Comparison of ENCODE assay signal across 8 cellular contexts in genomic region chr9:93453047-93453914, GRCh38. TPM values are rescaled to one million over a fixed set of nuclear protein-coding genes. Genes with fewer than 3 reads are reported as not detected.
DNase-seq lines count a peak whose midpoint lies in the region; ATAC-seq and TF ChIP-seq lines count a peak whose summit lies in the region.

Gene FAM120AOS (minus strand): TSS chr9:93453581. CDS start chr9:93452709, 872 bp downstream.

- H2BK15ac ChIP-seq in mesenchymal stem cell (ENCODE audit: low read depth, poor library complexity, severe bottlenecking) = peak within 1 kb of the TSS; percentile 40

- H2AK5ac ChIP-seq in mesenchymal stem cell (ENCODE audit: low read length, severe bottlenecking) = no peak within 1 kb of the TSS

- H3K4me1 ChIP-seq in NT2/D1 (ENCODE audit: insufficient read depth, insufficient read length) (no peaks in the 10 kb centered on the region), endocrine pancreas (ENCODE audit: control insufficient read depth, insufficient read depth, low read length) (peaks cover 17% of the 10 kb centered on the region), mesenchymal stem cell (ENCODE audit: control insufficient read depth, insufficient read depth, low read depth, low read length) (peaks cover 4% of the 10 kb centered on the region)

- no peaks in the 10 kb centered on the region for H3K27me3 ChIP-seq in NT2/D1 (ENCODE audit: insufficient read depth, insufficient read length)
- H3K27me3 ChIP-seq in endocrine pancreas (ENCODE audit: control insufficient read depth, insufficient read depth, low read length) = no peaks in the 10 kb centered on the region
- no peaks in the 10 kb centered on the region for H3K27me3 ChIP-seq in mesenchymal stem cell (ENCODE audit: control insufficient read depth in 1 of 2, insufficient read depth in 1 of 2, low read length in 2 of 2)

- H3K27ac Mint-ChIP-seq in activated CD8-positive, alpha-beta memory T cell treated with anti-CD3 and anti-CD28 coated beads, Interleukin-2, amount 10 ng/mL, durations not matched to agents 7 days and 5 days = peak within 1 kb of the TSS; percentile 93

- peak; percentile 68 for DNase-seq in CMK (ENCODE audit: low read depth)
- DNase-seq in GM20000 (ENCODE audit: low spot score) = peak; percentile 88
- DNase-seq in HT1080 (ENCODE audit: low read depth) = peak; percentile 97
- DNase-seq in NT2/D1 (ENCODE audit: low read depth, low spot score) = peak; percentile 82
- peak; percentile 93 for DNase-seq in activated CD8-positive, alpha-beta memory T cell treated with anti-CD3 and anti-CD28 coated beads, Interleukin-2, amount 10 ng/mL, durations not matched to agents 7 days and 5 days
- peak; percentile 97 for DNase-seq in mesenchymal stem cell
- peak; percentile 69 for DNase-seq in stimulated activated CD8-positive, alpha-beta memory T cell treated with anti-CD3 and anti-CD28 coated beads, Interleukin-12 subunit alpha, Interleukin-12 subunit beta, amount 100 ng/mL, for 4 hours (ENCODE audit: low read depth)

- H3K4me3 ChIP-seq in NT2/D1 (ENCODE audit: insufficient read length, low read depth) (peak within 1 kb of the TSS; percentile 95), endocrine pancreas (ENCODE audit: control insufficient read depth, insufficient read depth, low read length) (peak within 1 kb of the TSS; percentile 93), mesenchymal stem cell (ENCODE audit: insufficient read depth in 1 of 2, low read depth in 1 of 2, low read length in 2 of 2) (peak within 1 kb of the TSS; percentile 93 to 98)

- peak within 1 kb of the TSS; percentile 98 to 99 for H3K4ac ChIP-seq in mesenchymal stem cell (ENCODE audit: low read depth in 1 of 2, low read length in 2 of 2)

- no peak within 1 kb of the TSS for H2AFZ ChIP-seq in mesenchymal stem cell (ENCODE audit: low read depth, low read length)

- H3K9ac ChIP-seq in NT2/D1 (ENCODE audit: insufficient read length, low read depth) = peak within 1 kb of the TSS; percentile 98
- H3K9ac ChIP-seq in endocrine pancreas (ENCODE audit: control insufficient read depth, insufficient read depth, low read length) = peak within 1 kb of the TSS; percentile 97
- peak within 1 kb of the TSS; percentile 96 for H3K9ac ChIP-seq in mesenchymal stem cell (ENCODE audit: low read length)

- ATAC-seq in activated CD8-positive, alpha-beta memory T cell treated with anti-CD3 and anti-CD28 coated beads, Interleukin-2, amount 10 ng/mL, durations not matched to agents 7 days and 5 days = peak; percentile 77

- H3K27ac ChIP-seq in mesenchymal stem cell (ENCODE audit: low read length, poor library complexity, severe bottlenecking) = peak within 1 kb of the TSS; percentile 80

- peak within 1 kb of the TSS in 1 of 2 experiments; percentile 31 for H2BK12ac ChIP-seq in mesenchymal stem cell (ENCODE audit: low read length in 2 of 2)

- no peaks in the 10 kb centered on the region for H3K27me3 Mint-ChIP-seq in activated CD8-positive, alpha-beta memory T cell treated with anti-CD3 and anti-CD28 coated beads, Interleukin-2, amount 10 ng/mL, durations not matched to agents 7 days and 5 days

- peak within 1 kb of the TSS; percentile 36 for H4K91ac ChIP-seq in mesenchymal stem cell (ENCODE audit: low read length)

- H2BK5ac ChIP-seq in mesenchymal stem cell (ENCODE audit: low read depth, low read length, poor library complexity, severe bottlenecking) = peak within 1 kb of the TSS; percentile 20

- H2BK120ac ChIP-seq in mesenchymal stem cell (ENCODE audit: low read depth, low read length) = peak within 1 kb of the TSS; percentile 81

- H3K4me3 Mint-ChIP-seq in activated CD8-positive, alpha-beta memory T cell treated with anti-CD3 and anti-CD28 coated beads, Interleukin-2, amount 10 ng/mL, durations not matched to agents 7 days and 5 days = peak within 1 kb of the TSS; percentile 86

- CTCF ChIA-PET in activated CD8-positive, alpha-beta memory T cell treated with anti-CD3 and anti-CD28 coated beads, Interleukin-2, amount 10 ng/mL, durations not matched to agents 7 days and 5 days (lab: Charles Lee) = interaction anchor here (0.6 to 4.6 kb wide), 9 partner anchors 11 to 475 kb away, joined by 3 to 31 read pairs (median 6); no protein-coding TSS in a partner anchor

- H3K18ac ChIP-seq in mesenchymal stem cell (ENCODE audit: low read depth in 1 of 2, low read length in 2 of 2) = peak within 1 kb of the TSS; percentile 69 to 99

- H3K36me3 Mint-ChIP-seq in activated CD8-positive, alpha-beta memory T cell treated with anti-CD3 and anti-CD28 coated beads, Interleukin-2, amount 10 ng/mL, durations not matched to agents 7 days and 5 days = peaks cover 35% of the 10 kb centered on the region

- TF ChIP-seq CTCF in GM20000 (IDR thresholded peaks at IDR 0.05; ENCODE audit: extremely low read depth, missing control alignments) = no peak

- no peaks in the 10 kb centered on the region for H3K79me1 ChIP-seq in mesenchymal stem cell (replicated peaks; ENCODE audit: low read length, poor library complexity, severe bottlenecking)

- WGBS in mesenchymal stem cell = under 1% methylated on average over 34 of the region's 34 CpGs

- H3K36me3 ChIP-seq in NT2/D1 (ENCODE audit: insufficient read depth, insufficient read length, low read length) = peaks cover 25% of the 10 kb centered on the region
- H3K36me3 ChIP-seq in endocrine pancreas (ENCODE audit: control insufficient read depth, insufficient read depth, low read length) = no peaks in the 10 kb centered on the region
- H3K36me3 ChIP-seq in mesenchymal stem cell (ENCODE audit: control insufficient read depth in 1 of 2, insufficient read depth in 2 of 2, low read depth in 1 of 2, low read length in 2 of 2) = peaks cover under 1 to 6% of the 10 kb centered on the region in 2 experiments

- H3K9me3 ChIP-seq in NT2/D1 (ENCODE audit: insufficient read depth, low read length) = no peaks in the 10 kb centered on the region
- H3K9me3 ChIP-seq in endocrine pancreas (ENCODE audit: control insufficient read depth, low read length) = no peaks in the 10 kb centered on the region
- no peaks in the 10 kb centered on the region for H3K9me3 ChIP-seq in mesenchymal stem cell (ENCODE audit: control insufficient read depth, low read length)

- H4K8ac ChIP-seq in mesenchymal stem cell (ENCODE audit: low read length) = peak within 1 kb of the TSS; percentile 66

- H3K14ac ChIP-seq in mesenchymal stem cell (ENCODE audit: low read length in 2 of 2) = peak within 1 kb of the TSS; percentile 63 to 99

- H3K4me2 ChIP-seq in mesenchymal stem cell (ENCODE audit: low read length, poor library complexity, severe bottlenecking) = peak within 1 kb of the TSS; percentile 75

- H3K23ac ChIP-seq in mesenchymal stem cell (ENCODE audit: low read length in 2 of 2) = peak within 1 kb of the TSS in 1 of 2 experiments; percentile 86

- no peaks in the 10 kb centered on the region for H3K9me3 Mint-ChIP-seq in activated CD8-positive, alpha-beta memory T cell treated with anti-CD3 and anti-CD28 coated beads, Interleukin-2, amount 10 ng/mL, durations not matched to agents 7 days and 5 days (ENCODE audit: low read depth)

- H3K4me1 Mint-ChIP-seq in activated CD8-positive, alpha-beta memory T cell treated with anti-CD3 and anti-CD28 coated beads, Interleukin-2, amount 10 ng/mL, durations not matched to agents 7 days and 5 days = peaks cover 52% of the 10 kb centered on the region

RNA-seq across cellular contexts. Expression of gene FAM120AOS, which starts in this region (rescaled TPM):
- total RNA-seq in HT1080 (2014; rRNA removed; shearing (Covaris generic)) = 47.9 and 55.5 TPM in 2 replicates
- polyA plus RNA-seq in HT1080 (2015; cell fraction: cytosol; rRNA removed) = 49.7 and 53.6 TPM in 2 replicates
- polyA plus RNA-seq in HT1080 (2015; cell fraction: nucleus; rRNA removed) = 24.2 and 24.3 TPM in 2 replicates
- 10 to 100 TPM; 36.2 to 41.2 TPM for total RNA-seq in activated CD8-positive, alpha-beta memory T cell treated with anti-CD3 and anti-CD28 coated beads, Interleukin-2, amount 10 ng/mL, durations not matched to agents 7 days and 5 days
- 27.5 TPM for polyA plus RNA-seq in mesenchymal stem cell (2013, experiment 1 of 2)
- 27.0 TPM for polyA plus RNA-seq in mesenchymal stem cell (2013, experiment 2 of 2)

Comparison
In these comparisons a context has a peak if more than half of its experiments do, and no peak if none do; other contexts are left out.
1. Peak in every context shown above with its lines: DNase-seq, ATAC-seq, H3K4me3 ChIP-seq and H3K27ac ChIP-seq.